Comparison of ENCODE assay signal across 8 cellular contexts in genomic region chr6:1424306-1424927, GRCh38. TPM values are rescaled to one million over a fixed set of nuclear protein-coding genes. Genes with fewer than 3 reads are reported as not detected.
DNase-seq lines count a peak whose midpoint lies in the region; ATAC-seq and TF ChIP-seq lines count a peak whose summit lies in the region.

No MANE protein-coding gene starts in this region.

- no peak overlapping the region for H3K4me3 Mint-ChIP-seq in neural crest cell

- ATAC-seq in SK-N-SH treated with all-trans-retinoic acid at 6 μM for 48 hours: peak; percentile 84
- ATAC-seq in esophagus mucosa: peak; percentile 82
- ATAC-seq in GM19023 (IDR thresholded peaks at IDR 0.05; ENCODE audit: unreplicated experiment): no peak

- H3K27ac Mint-ChIP-seq in neural crest cell (ENCODE audit: unreplicated experiment): no peak overlapping the region

- DNase-seq in DMS 273 (lab: John Stamatoyannopoulos, UW; ENCODE audit: unreplicated experiment) (peak; percentile 81), DMS 273 treated with DMSO at 0.1 percent for 48 hours (lab: John Stamatoyannopoulos, UW) (no peak), HK-2 (ENCODE audit: unreplicated experiment) (peak; percentile 36), neural crest cell (ENCODE audit: low read depth, low spot score) (peak; percentile 31), NCI-H510A treated with DMSO at 0.1 percent for 48 hours (lab: John Stamatoyannopoulos, UW) (no peak)

- H3K27me3 Mint-ChIP-seq in neural crest cell (ENCODE audit: low read depth): peaks cover 21% of the 10 kb centered on the region

- H3K9me3 Mint-ChIP-seq in neural crest cell: peaks cover 6% of the 10 kb centered on the region

- no peaks in the 10 kb centered on the region for H3K36me3 Mint-ChIP-seq in neural crest cell (ENCODE audit: low read depth)

- TF ChIP-seq CTCF in neural crest cell (conservative IDR thresholded peaks at IDR 0.05): peak; percentile 68

- no peaks in the 10 kb centered on the region for H3K4me1 Mint-ChIP-seq in neural crest cell

TF ChIP-seq in SK-N-SH treated with all-trans-retinoic acid at 6 μM for 48 hours, 23 proteins besides CTCF, POLR2A, EP300 and RAD21:
- TF ChIP-seq ZNF8 (CRISPR knock-in tag; IDR thresholded peaks at IDR 0.05): no peak
- TF ChIP-seq OSR1 (CRISPR knock-in tag; IDR thresholded peaks at IDR 0.05): no peak
- no peak for TF ChIP-seq ZNF565 (CRISPR knock-in tag; conservative IDR thresholded peaks at IDR 0.05; ENCODE audit: low read depth)
- TF ChIP-seq, protein P1, sequence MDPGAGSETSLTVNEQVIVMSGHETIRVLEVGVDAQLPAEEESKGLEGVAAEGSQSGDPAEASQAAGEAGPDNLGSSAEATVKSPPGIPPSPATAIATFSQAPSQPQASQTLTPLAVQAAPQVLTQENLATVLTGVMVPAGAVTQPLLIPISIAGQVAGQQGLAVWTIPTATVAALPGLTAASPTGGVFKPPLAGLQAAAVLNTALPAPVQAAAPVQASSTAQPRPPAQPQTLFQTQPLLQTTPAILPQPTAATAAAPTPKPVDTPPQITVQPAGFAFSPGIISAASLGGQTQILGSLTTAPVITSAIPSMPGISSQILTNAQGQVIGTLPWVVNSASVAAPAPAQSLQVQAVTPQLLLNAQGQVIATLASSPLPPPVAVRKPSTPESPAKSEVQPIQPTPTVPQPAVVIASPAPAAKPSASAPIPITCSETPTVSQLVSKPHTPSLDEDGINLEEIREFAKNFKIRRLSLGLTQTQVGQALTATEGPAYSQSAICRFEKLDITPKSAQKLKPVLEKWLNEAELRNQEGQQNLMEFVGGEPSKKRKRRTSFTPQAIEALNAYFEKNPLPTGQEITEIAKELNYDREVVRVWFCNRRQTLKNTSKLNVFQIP (CRISPR knock-in tag; IDR thresholded peaks at IDR 0.05; ENCODE audit: borderline replicate concordance, low read depth): no peak
TF ChIP-seq in SK-N-SH treated with all-trans-retinoic acid at 6 μM for 48 hours: peak in this region for 0.

RNA-seq across cellular contexts. Expression of gene FOXF2, which starts 35.0 kb away (rescaled TPM):
- 0.64 TPM for total RNA-seq in esophagus mucosa
- total RNA-seq in neural crest cell: not detected in 2 replicates

Comparison
In these comparisons a context has a peak if more than half of its experiments do, and no peak if none do; other contexts are left out.
1. DNase-seq: peak in DMS 273 (single experiment), HK-2 (single experiment) and neural crest cell (single experiment); none in DMS 273 treated with DMSO at 0.1 percent for 48 hours (single experiment) and NCI-H510A treated with DMSO at 0.1 percent for 48 hours (single experiment).